In the genomic region with DNA sequence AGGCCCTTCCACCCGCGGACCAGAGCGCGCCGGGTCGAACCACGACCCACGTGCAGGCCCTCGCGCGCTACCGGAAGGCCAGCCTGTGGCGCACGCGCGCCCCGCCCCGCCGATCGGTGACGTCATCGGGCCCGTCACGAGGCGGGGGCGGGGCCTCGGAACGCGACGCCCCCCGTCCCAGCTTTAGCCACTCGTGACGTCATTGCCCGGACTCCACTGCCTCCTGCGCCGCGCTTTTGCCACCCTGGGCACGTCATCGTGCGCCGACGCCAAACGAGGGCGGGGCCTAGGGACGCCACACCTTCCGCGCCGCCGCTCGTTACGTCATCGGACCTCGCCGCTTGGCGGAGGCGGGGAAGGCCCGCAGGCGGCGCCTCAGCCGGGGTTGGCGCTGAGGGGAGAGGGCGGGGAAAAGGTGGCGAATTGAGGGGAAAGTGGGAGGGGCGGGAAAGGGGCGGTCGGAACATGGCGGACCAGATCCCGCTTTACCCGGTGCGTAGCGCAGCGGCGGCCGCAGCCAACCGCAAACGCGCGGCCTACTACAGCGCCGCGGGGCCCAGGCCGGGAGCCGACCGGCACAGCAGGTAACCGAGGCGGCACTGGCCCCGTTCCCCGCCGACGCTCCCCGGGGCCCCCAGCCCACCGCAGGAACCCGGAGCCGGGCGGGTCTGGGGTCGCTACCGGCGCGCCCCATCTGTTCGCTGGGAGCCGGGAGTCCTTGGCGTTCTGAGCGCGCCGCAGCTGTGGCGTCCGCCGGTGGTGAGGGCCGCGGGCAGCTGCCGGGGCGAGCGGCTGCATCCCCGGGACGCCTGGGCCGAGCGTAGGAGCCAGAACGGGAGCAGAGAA, we compare ENCODE assay signal across 7 cellular contexts. TPM values are rescaled to one million over a fixed set of nuclear protein-coding genes. Genes with fewer than 3 reads are reported as not detected.
DNase-seq lines count a peak whose midpoint lies in the region; ATAC-seq, FAIRE-seq and TF ChIP-seq lines count a peak whose summit lies in the region.

A gene with protein sequence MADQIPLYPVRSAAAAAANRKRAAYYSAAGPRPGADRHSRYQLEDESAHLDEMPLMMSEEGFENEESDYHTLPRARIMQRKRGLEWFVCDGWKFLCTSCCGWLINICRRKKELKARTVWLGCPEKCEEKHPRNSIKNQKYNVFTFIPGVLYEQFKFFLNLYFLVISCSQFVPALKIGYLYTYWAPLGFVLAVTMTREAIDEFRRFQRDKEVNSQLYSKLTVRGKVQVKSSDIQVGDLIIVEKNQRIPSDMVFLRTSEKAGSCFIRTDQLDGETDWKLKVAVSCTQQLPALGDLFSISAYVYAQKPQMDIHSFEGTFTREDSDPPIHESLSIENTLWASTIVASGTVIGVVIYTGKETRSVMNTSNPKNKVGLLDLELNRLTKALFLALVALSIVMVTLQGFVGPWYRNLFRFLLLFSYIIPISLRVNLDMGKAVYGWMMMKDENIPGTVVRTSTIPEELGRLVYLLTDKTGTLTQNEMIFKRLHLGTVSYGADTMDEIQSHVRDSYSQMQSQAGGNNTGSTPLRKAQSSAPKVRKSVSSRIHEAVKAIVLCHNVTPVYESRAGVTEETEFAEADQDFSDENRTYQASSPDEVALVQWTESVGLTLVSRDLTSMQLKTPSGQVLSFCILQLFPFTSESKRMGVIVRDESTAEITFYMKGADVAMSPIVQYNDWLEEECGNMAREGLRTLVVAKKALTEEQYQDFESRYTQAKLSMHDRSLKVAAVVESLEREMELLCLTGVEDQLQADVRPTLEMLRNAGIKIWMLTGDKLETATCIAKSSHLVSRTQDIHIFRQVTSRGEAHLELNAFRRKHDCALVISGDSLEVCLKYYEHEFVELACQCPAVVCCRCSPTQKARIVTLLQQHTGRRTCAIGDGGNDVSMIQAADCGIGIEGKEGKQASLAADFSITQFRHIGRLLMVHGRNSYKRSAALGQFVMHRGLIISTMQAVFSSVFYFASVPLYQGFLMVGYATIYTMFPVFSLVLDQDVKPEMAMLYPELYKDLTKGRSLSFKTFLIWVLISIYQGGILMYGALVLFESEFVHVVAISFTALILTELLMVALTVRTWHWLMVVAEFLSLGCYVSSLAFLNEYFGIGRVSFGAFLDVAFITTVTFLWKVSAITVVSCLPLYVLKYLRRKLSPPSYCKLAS (plus strand): TSS at position 449 of the 846 bp plus-strand sequence. CDS start 17 bp downstream, at position 466.

- peaks cover 9% of the 10 kb centered on the region for H3K9me3 ChIP-seq in astrocyte (ENCODE audit: insufficient read depth, low read depth, low read length)

- peak within 1 kb of the TSS; percentile 80 for H3K27ac Mint-ChIP-seq in astrocyte (ENCODE audit: unreplicated experiment)

- DNase-seq in NCI-H187 treated with DMSO at 0.1 percent for 48 hours (lab: John Stamatoyannopoulos, UW) (peak; percentile 31), T-helper 22 cell (ENCODE audit: low read depth) (peak; percentile 97), astrocyte (ENCODE audit: low read depth) (peak; percentile 91), hepatic stellate cell (ENCODE audit: low spot score) (peak; percentile 96), renal cortical epithelial cell (ENCODE audit: low read depth) (peak; percentile 84)

- ATAC-seq in GM18499 (IDR thresholded peaks at IDR 0.05; ENCODE audit: insufficient read depth, unreplicated experiment) = peak; percentile 70
- peak; percentile 85 for ATAC-seq in HG02885 (IDR thresholded peaks at IDR 0.05; ENCODE audit: poor library complexity, unreplicated experiment)

- peak; percentile 66 for FAIRE-seq in astrocyte (lab: Jason Lieb, UNC)

- H3K79me2 ChIP-seq in astrocyte (ENCODE audit: insufficient read depth, low read length) = peaks cover 29% of the 10 kb centered on the region

- H3K9me3 Mint-ChIP-seq in astrocyte (ENCODE audit: unreplicated experiment) = peaks cover 13% of the 10 kb centered on the region

- peak within 1 kb of the TSS; percentile 94 for H3K4me3 ChIP-seq in astrocyte (ENCODE audit: insufficient read depth, low read depth, low read length)

- H3K27me3 ChIP-seq in astrocyte (ENCODE audit: insufficient read depth, low read length) = no peaks in the 10 kb centered on the region

- H4K20me1 ChIP-seq in astrocyte (ENCODE audit: insufficient read depth, low read length) = peaks cover 16% of the 10 kb centered on the region

- no peak for TF ChIP-seq CTCF in astrocyte (IDR thresholded peaks at IDR 0.05; ENCODE audit: insufficient read depth, low read depth, low read length)

- H3K4me1 ChIP-seq in astrocyte (ENCODE audit: insufficient read depth, low read length) = peaks cover 6% of the 10 kb centered on the region

- peaks cover 4% of the 10 kb centered on the region for H3K4me1 Mint-ChIP-seq in astrocyte (ENCODE audit: low read depth, unreplicated experiment)

- H3K27me3 Mint-ChIP-seq in astrocyte (ENCODE audit: low read depth, unreplicated experiment) = peaks cover 23% of the 10 kb centered on the region

- peak within 1 kb of the TSS; percentile 94 for H2AFZ ChIP-seq in astrocyte (ENCODE audit: low read depth, low read length)

- H3K4me2 ChIP-seq in astrocyte (ENCODE audit: low read length) = peak within 1 kb of the TSS; percentile 82

- peak within 1 kb of the TSS; percentile 93 for H3K4me3 Mint-ChIP-seq in astrocyte (ENCODE audit: unreplicated experiment)

- H3K36me3 ChIP-seq in astrocyte (ENCODE audit: insufficient read depth, low read length) = no peaks in the 10 kb centered on the region

- H3K9ac ChIP-seq in astrocyte (ENCODE audit: low read length) = peak within 1 kb of the TSS; percentile 95

- H3K36me3 Mint-ChIP-seq in astrocyte (ENCODE audit: low read depth, unreplicated experiment) = peaks cover 10% of the 10 kb centered on the region

- H3K27ac ChIP-seq in astrocyte (ENCODE audit: low read depth, low read length) = peak within 1 kb of the TSS; percentile 72

RNA-seq across cellular contexts. Expression of the gene that starts here (rescaled TPM):
- total RNA-seq in astrocyte (12.6 and 14.3 TPM in 2 replicates), renal cortical epithelial cell (24.1 and 39.7 TPM in 2 replicates)

Comparison
In these comparisons a context has a peak if more than half of its experiments do, and no peak if none do; other contexts are left out.
1. Peak in every context shown above with its lines: DNase-seq, ATAC-seq, H3K4me3 ChIP-seq and H3K27ac ChIP-seq.
2. DNase-seq: peak in every context shown above with its lines; median percentile 97 in T-helper 22 cell; 96 in hepatic stellate cell; 91 in astrocyte; 84 in renal cortical epithelial cell; 31 in NCI-H187 treated with DMSO at 0.1 percent for 48 hours.